8 cellular contexts compared by ENCODE assay signal in genomic region chr11:120334894-120335462, GRCh38. TPM values are rescaled to one million over a fixed set of nuclear protein-coding genes. Genes with fewer than 3 reads are reported as not detected.
A peak's percentile ranks its signal among the peaks of the same experiment; 100 is the strongest.
DNase-seq lines count a peak whose midpoint lies in the region; ATAC-seq and TF ChIP-seq lines count a peak whose summit lies in the region.

No MANE protein-coding gene starts in this region.

- H3K4me3 Mint-ChIP-seq in endothelial cell (ENCODE audit: unreplicated experiment) = peak overlapping the region; percentile 82
- peak overlapping the region; percentile 70 for H3K4me3 Mint-ChIP-seq in mesothelial cell of epicardium

- H3K27ac Mint-ChIP-seq in endothelial cell (ENCODE audit: unreplicated experiment) (peak overlapping the region; percentile 39), mesothelial cell of epicardium (peak overlapping the region; percentile 88)

- TF ChIP-seq CTCF in endothelial cell (IDR thresholded peaks at IDR 0.05; ENCODE audit: unreplicated experiment) (peak; percentile 71), mesothelial cell of epicardium (IDR thresholded peaks at IDR 0.05; ENCODE audit: unreplicated experiment) (peak; percentile 75)

- H3K9me3 Mint-ChIP-seq in endothelial cell (ENCODE audit: unreplicated experiment) (no peaks in the 10 kb centered on the region), mesothelial cell of epicardium (no peaks in the 10 kb centered on the region)

- DNase-seq in COLO829 (ENCODE audit: low spot score) = peak; percentile 61
- DNase-seq in NCI-H526 treated with DMSO at 0.1 percent for 48 hours (lab: John Stamatoyannopoulos, UW) = peak; percentile 95
- peak; percentile 54 for DNase-seq in activated CD4-positive, alpha-beta T cell treated with anti-CD3 and anti-CD28 coated beads, Interleukin-2, amount 50 U/mL, for 1 hour
- DNase-seq in endothelial cell (ENCODE audit: low spot score) = peak; percentile 70
- peak in 1 of 2 experiments; percentile 61 for DNase-seq in mesothelial cell of epicardium (ENCODE audit: low spot score in 2 of 2, unreplicated experiment in 2 of 2)
- DNase-seq in stimulated activated naive CD4-positive, alpha-beta T cell (lab: John Stamatoyannopoulos, UW) = peak in 4 of 6 experiments; percentile 27 to 67 (median 51)

- peak; percentile 30 for ATAC-seq in HG03196 (IDR thresholded peaks at IDR 0.05; ENCODE audit: unreplicated experiment)
- no peak for ATAC-seq in HG03342 (IDR thresholded peaks at IDR 0.05; ENCODE audit: unreplicated experiment)

- H3K4me1 Mint-ChIP-seq in endothelial cell (ENCODE audit: unreplicated experiment) = peaks cover 21% of the 10 kb centered on the region
- H3K4me1 Mint-ChIP-seq in mesothelial cell of epicardium = peaks cover 43% of the 10 kb centered on the region

- H3K27me3 Mint-ChIP-seq in endothelial cell (ENCODE audit: unreplicated experiment) (peaks cover 6% of the 10 kb centered on the region), mesothelial cell of epicardium (ENCODE audit: low read depth) (no peaks in the 10 kb centered on the region)

- peaks cover 16% of the 10 kb centered on the region for H3K36me3 Mint-ChIP-seq in endothelial cell (ENCODE audit: low read depth, unreplicated experiment)
- H3K36me3 Mint-ChIP-seq in mesothelial cell of epicardium = peaks cover 4% of the 10 kb centered on the region

RNA-seq across cellular contexts. Expression of gene ARHGEF12, which starts 1.2 kb away (rescaled TPM):
- 128 TPM for total RNA-seq in endothelial cell (ENCODE audit: unreplicated experiment)
- 83.0 to 86.0 TPM (median 85.2 TPM) in 3 replicates for total RNA-seq in mesothelial cell of epicardium

RNA-seq across cellular contexts. Expression of gene TLCD5, which starts 9.9 kb away (rescaled TPM):
- 15.2 TPM for total RNA-seq in endothelial cell (ENCODE audit: unreplicated experiment)
- total RNA-seq in mesothelial cell of epicardium = 15.3 to 15.7 TPM (median 15.6 TPM) in 3 replicates
